ENCODE assay signal across 17 cellular contexts in genomic region chr22:19039448-19039780, GRCh38.
A peak's percentile ranks its signal among the peaks of the same experiment; 100 is the strongest.
DNase-seq lines count a peak whose midpoint lies in the region; ATAC-seq and TF ChIP-seq lines count a peak whose summit lies in the region.
"Had no signal": no experiment of that assay in that cellular context is flagged by ENCODE, and none has a peak within 500 bp of the region (broad histone marks: within the 10 kb centered on the region; RNA-seq: fewer than 3 reads in every experiment).

No MANE protein-coding gene starts in this region.

- peak overlapping the region; percentile 68 for H3K27ac Mint-ChIP-seq in activated naive CD4-positive, alpha-beta T cell treated with anti-CD3 and anti-CD28 coated beads, Interleukin-2, amount 50 U/mL, for 24 hours
- H3K27ac Mint-ChIP-seq in stimulated activated naive B cell treated with anti-CD40 and anti-IgM and Interleukin-4, amounts not matched to agents 10 μg/mL and 1 μg/mL and 100 μg/mL, for 72 hours: peak overlapping the region; percentile 56
- no peak overlapping the region for H3K27ac Mint-ChIP-seq in GM23338
- H3K27ac Mint-ChIP-seq: IgD-negative memory B cell had no signal

- no peaks in the 10 kb centered on the region; the same call in 1 of the 2 replicates for H3K4me1 ChIP-seq in GM23338 (ENCODE audit: insufficient read depth)
- H3K4me1 ChIP-seq: BE2C, Caco-2, HAP-1 had no signal

- H3K4me3 ChIP-seq in coronary artery (no peak overlapping the region), GM23338 (no peak overlapping the region)
- H3K4me3 ChIP-seq: HAP-1 had no signal

- no peak overlapping the region for H3K4me2 ChIP-seq in GM23338
- H3K4me2 ChIP-seq: KMS-11 had no signal

- H3K27ac ChIP-seq in coronary artery (no peak overlapping the region), GM23338 (ENCODE audit: low read depth) (no peak overlapping the region)
- H3K27ac ChIP-seq: C4-2B, KMS-11 had no signal

- H3K27me3 ChIP-seq in GM23338 (ENCODE audit: insufficient read depth): no peaks in the 10 kb centered on the region
- H3K27me3 ChIP-seq: BE2C had no signal

- no peaks in the 10 kb centered on the region for H3K79me2 ChIP-seq in GM23338 (replicated peaks; ENCODE audit: insufficient read depth)

- no peaks in the 10 kb centered on the region for H3F3A ChIP-seq in GM23338 (replicated peaks; ENCODE audit: low read depth)

- H2AFZ ChIP-seq in GM23338: no peak overlapping the region

- TF ChIP-seq CTCF in coronary artery (IDR thresholded peaks at IDR 0.05) (no peak), GM23338 (conservative IDR thresholded peaks at IDR 0.05; ENCODE audit: low read depth in 2 of 2) (no peak)

- H3K4me1 Mint-ChIP-seq in activated naive CD4-positive, alpha-beta T cell treated with anti-CD3 and anti-CD28 coated beads, Interleukin-2, amount 50 U/mL, for 24 hours: no peaks in the 10 kb centered on the region
- H3K4me1 Mint-ChIP-seq in stimulated activated naive B cell treated with anti-CD40 and anti-IgM and Interleukin-4, amounts not matched to agents 10 μg/mL and 1 μg/mL and 100 μg/mL, for 72 hours: no peaks in the 10 kb centered on the region
- H3K4me1 Mint-ChIP-seq in GM23338: peaks cover 3% of the 10 kb centered on the region; the same call in 2 of the 3 replicates

- peaks cover 4% of the 10 kb centered on the region for H4K20me1 ChIP-seq in GM23338 (replicated peaks; ENCODE audit: insufficient read depth)

- H3K4me3 Mint-ChIP-seq in activated naive CD4-positive, alpha-beta T cell treated with anti-CD3 and anti-CD28 coated beads, Interleukin-2, amount 50 U/mL, for 24 hours: no peak overlapping the region
- H3K4me3 Mint-ChIP-seq in stimulated activated naive B cell treated with anti-CD40 and anti-IgM and Interleukin-4, amounts not matched to agents 10 μg/mL and 1 μg/mL and 100 μg/mL, for 72 hours: no peak overlapping the region
- H3K4me3 Mint-ChIP-seq in GM23338: no peak overlapping the region
- H3K4me3 Mint-ChIP-seq: CD4-positive, alpha-beta memory T cell had no signal

- DNase-seq in activated naive CD4-positive, alpha-beta T cell (lab: John Stamatoyannopoulos, UW): no peak
- peak; percentile 38 for DNase-seq in coronary artery (ENCODE audit: low spot score)
- no peak for DNase-seq in stimulated activated naive B cell treated with anti-CD40 and anti-IgM and Interleukin-4, amounts not matched to agents 10 μg/mL and 1 μg/mL and 100 μg/mL, for 72 hours
- DNase-seq in AG08395 (ENCODE audit: low spot score): no peak
- no peak for DNase-seq in posterior vena cava (ENCODE audit: low spot score)
- no peak for DNase-seq in GM23338 (ENCODE audit: low spot score)
- DNase-seq: 8988T; BE2C; Caco-2; CD4-positive, alpha-beta memory T cell; DMS 273 treated with DMSO at 0.1 percent for 48 hours; GOT3 had no signal

- no peak for ATAC-seq in stimulated activated naive B cell treated with anti-CD40 and anti-IgM and Interleukin-4, amounts not matched to agents 10 μg/mL and 1 μg/mL and 100 μg/mL, for 72 hours (replicated peaks)
- no peak for ATAC-seq in GM23338

- intact Hi-C loops in posterior vena cava (cut with DNase I): no loop called here

- H3K9me3 Mint-ChIP-seq in activated naive CD4-positive, alpha-beta T cell treated with anti-CD3 and anti-CD28 coated beads, Interleukin-2, amount 50 U/mL, for 24 hours: no peaks in the 10 kb centered on the region
- no peaks in the 10 kb centered on the region for H3K9me3 Mint-ChIP-seq in stimulated activated naive B cell treated with anti-CD40 and anti-IgM and Interleukin-4, amounts not matched to agents 10 μg/mL and 1 μg/mL and 100 μg/mL, for 72 hours
- no peaks in the 10 kb centered on the region for H3K9me3 Mint-ChIP-seq in GM23338
- H3K9me3 Mint-ChIP-seq: CD4-positive, alpha-beta memory T cell; IgD-negative memory B cell had no signal

- H3K36me3 Mint-ChIP-seq in activated naive CD4-positive, alpha-beta T cell treated with anti-CD3 and anti-CD28 coated beads, Interleukin-2, amount 50 U/mL, for 24 hours: peaks cover 5% of the 10 kb centered on the region
- peaks cover 38 to 46% of the 10 kb centered on the region in 2 donors for H3K36me3 Mint-ChIP-seq in stimulated activated naive B cell treated with anti-CD40 and anti-IgM and Interleukin-4, amounts not matched to agents 10 μg/mL and 1 μg/mL and 100 μg/mL, for 72 hours
- peaks cover 16% of the 10 kb centered on the region for H3K36me3 Mint-ChIP-seq in GM23338 (ENCODE audit: low read depth)
- H3K36me3 Mint-ChIP-seq: IgD-negative memory B cell had no signal

- no peaks in the 10 kb centered on the region for H3K36me3 ChIP-seq in GM23338 (ENCODE audit: insufficient read depth)

- H3K27me3 Mint-ChIP-seq in activated naive CD4-positive, alpha-beta T cell treated with anti-CD3 and anti-CD28 coated beads, Interleukin-2, amount 50 U/mL, for 24 hours: no peaks in the 10 kb centered on the region
- no peaks in the 10 kb centered on the region for H3K27me3 Mint-ChIP-seq in stimulated activated naive B cell treated with anti-CD40 and anti-IgM and Interleukin-4, amounts not matched to agents 10 μg/mL and 1 μg/mL and 100 μg/mL, for 72 hours
- peaks cover 12% of the 10 kb centered on the region for H3K27me3 Mint-ChIP-seq in GM23338 (ENCODE audit: insufficient read depth, low read depth, poor library complexity)
- H3K27me3 Mint-ChIP-seq: CD4-positive, alpha-beta memory T cell; IgD-negative memory B cell had no signal

- no peaks in the 10 kb centered on the region for H3K9me2 ChIP-seq in GM23338 (ENCODE audit: insufficient read depth)

TF ChIP-seq in GM23338, 12 proteins besides CTCF, POLR2A, EP300 and RAD21 (continues in another document):
- no peak for TF ChIP-seq REST (IDR thresholded peaks at IDR 0.05; ENCODE audit: unreplicated experiment)
- no peak for TF ChIP-seq JUNB (IDR thresholded peaks at IDR 0.05; ENCODE audit: unreplicated experiment)
- TF ChIP-seq NANOG (IDR thresholded peaks at IDR 0.05; ENCODE audit: borderline replicate concordance): no peak
- TF ChIP-seq ETS1 (IDR thresholded peaks at IDR 0.05): no peak
- TF ChIP-seq STAT1 (IDR thresholded peaks at IDR 0.05; ENCODE audit: unreplicated experiment): no peak
- TF ChIP-seq CREB1 (CRISPR knock-in tag; IDR thresholded peaks at IDR 0.05; ENCODE audit: low read depth): no peak
- no peak for TF ChIP-seq EZH2phosphoT487 (IDR thresholded peaks at IDR 0.05; ENCODE audit: unreplicated experiment)
- no peak for TF ChIP-seq ZNF114 (CRISPR knock-in tag; IDR thresholded peaks at IDR 0.05)
- no peak for TF ChIP-seq POLR2AphosphoS5 (IDR thresholded peaks at IDR 0.05; ENCODE audit: low read depth)
- TF ChIP-seq ZNF331 (CRISPR knock-in tag; IDR thresholded peaks at IDR 0.05; ENCODE audit: low read depth): no peak
- TF ChIP-seq EZH2 (IDR thresholded peaks at IDR 0.05; ENCODE audit: low read depth, unreplicated experiment): no peak
